In genomic region chr7:949021-949934, GRCh38 we compare ENCODE assay signal across 12 cellular contexts. TPM values are rescaled to one million over a fixed set of nuclear protein-coding genes. Genes with fewer than 3 reads are reported as not detected.
DNase-seq lines count a peak whose midpoint lies in the region; FAIRE-seq and TF ChIP-seq lines count a peak whose summit lies in the region.
"Had no signal": no experiment of that assay in that cellular context is flagged by ENCODE, and none has a peak within 500 bp of the region (broad histone marks: within the 10 kb centered on the region; RNA-seq: fewer than 3 reads in every experiment).

No MANE protein-coding gene starts in this region.

- H3K79me2 ChIP-seq in KMS-11 (ENCODE audit: insufficient read depth, low read depth): no peaks in the 10 kb centered on the region

- peaks cover 2% of the 10 kb centered on the region; the same call in 1 of the 2 replicates for H3K27me3 ChIP-seq in KMS-11 (ENCODE audit: insufficient read depth, low read depth)
- H3K27me3 ChIP-seq in colonic mucosa: no peaks in the 10 kb centered on the region

- H3K9me3 ChIP-seq in colonic mucosa: no peaks in the 10 kb centered on the region

- no peaks in the 10 kb centered on the region for H3K4me1 Mint-ChIP-seq in progenitor cell of endocrine pancreas (ENCODE audit: low read depth)

- H3K36me3 ChIP-seq in KMS-11 (ENCODE audit: insufficient read depth) (no peaks in the 10 kb centered on the region), colonic mucosa (no peaks in the 10 kb centered on the region)

- H3K9me3 Mint-ChIP-seq in progenitor cell of endocrine pancreas (ENCODE audit: low read depth): no peaks in the 10 kb centered on the region
- H3K9me3 Mint-ChIP-seq: naive B cell had no signal

- H3K27ac ChIP-seq in KMS-11: peak overlapping the region; percentile 38; the same call in 1 of the 2 replicates
- H3K27ac ChIP-seq in colonic mucosa: no peak overlapping the region

- no peak overlapping the region for H3K4me3 ChIP-seq in KMS-11 (IDR thresholded peaks at IDR 0.05; ENCODE audit: insufficient read depth, low read depth, low read length)
- H3K4me3 ChIP-seq in colonic mucosa: no peak overlapping the region

- no peak overlapping the region for H3K4me3 Mint-ChIP-seq in progenitor cell of endocrine pancreas (ENCODE audit: low read depth)
- H3K4me3 Mint-ChIP-seq: activated naive CD8-positive, alpha-beta T cell had no signal

- H4K20me1 ChIP-seq in KMS-11 (ENCODE audit: insufficient read depth): no peaks in the 10 kb centered on the region

- intact Hi-C loops in colonic mucosa (cut with DNase I): no loop called here

- H3K4me2 ChIP-seq in KMS-11: 0 out of 2 replicates have a peak overlapping the region, but pooled peaks have one; percentile 12

- H3K9ac ChIP-seq in KMS-11 (no peak overlapping the region), colonic mucosa (ENCODE audit: low read depth in 2 of 2, low read length in 2 of 2) (peak overlapping the region; percentile 19 to 43)

- H3K27me3 Mint-ChIP-seq in progenitor cell of endocrine pancreas: peaks cover 3% of the 10 kb centered on the region
- H3K27me3 Mint-ChIP-seq: activated naive CD8-positive, alpha-beta T cell had no signal

- H2AFZ ChIP-seq in KMS-11 (ENCODE audit: low read depth): peak overlapping the region; percentile 24; the same call in 1 of the 2 replicates

- DNase-seq in GM12892 (ENCODE audit: insufficient read length) (no peak), colonic mucosa (no peak), progenitor cell of endocrine pancreas (ENCODE audit: low spot score, unreplicated experiment) (no peak), NCI-H446 treated with DMSO at 0.1 percent for 48 hours (lab: John Stamatoyannopoulos, UW) (no peak), NCI-H1105 (lab: John Stamatoyannopoulos, UW) (no peak), NCI-H510A (lab: John Stamatoyannopoulos, UW) (no peak)
- DNase-seq: naive B cell, NCI-H510A treated with DMSO at 0.1 percent for 48 hours, SHP77 had no signal

- no peak for TF ChIP-seq POLR2A in GM12892 (IDR thresholded peaks at IDR 0.05; ENCODE audit: low read depth, low read length)

- TF ChIP-seq CTCF in KMS-11 (conservative IDR thresholded peaks at IDR 0.05; ENCODE audit: low read depth, low read length) (no peak), colonic mucosa (IDR thresholded peaks at IDR 0.05) (no peak), progenitor cell of endocrine pancreas (IDR thresholded peaks at IDR 0.05; ENCODE audit: unreplicated experiment) (no peak)

- H3K4me1 ChIP-seq in KMS-11 (ENCODE audit: low read depth, poor library complexity, severe bottlenecking) (peaks cover 19% of the 10 kb centered on the region), colonic mucosa (peaks cover 12% of the 10 kb centered on the region)

- peak overlapping the region; percentile 22 for H3K27ac Mint-ChIP-seq in progenitor cell of endocrine pancreas
- H3K27ac Mint-ChIP-seq: activated naive CD8-positive, alpha-beta T cell had no signal

- H3K36me3 Mint-ChIP-seq in progenitor cell of endocrine pancreas (ENCODE audit: insufficient read depth): no peaks in the 10 kb centered on the region
- H3K36me3 Mint-ChIP-seq: activated naive CD8-positive, alpha-beta T cell; naive B cell had no signal

- peak; percentile 53 for FAIRE-seq in GM12892 (lab: Jason Lieb, UNC)
- FAIRE-seq: TTC549 had no signal

RNA-seq across cellular contexts. Expression of gene ADAP1, which starts 5.2 kb away (rescaled TPM):
- 5.8 TPM for polyA plus RNA-seq in GM12892 (2012; ENCODE audit: missing spikeins)
- 100 to 1,000 TPM; 107 to 201 TPM for total RNA-seq in colonic mucosa
- 10.3 and 10.7 TPM in 2 replicates for total RNA-seq in progenitor cell of endocrine pancreas

RNA-seq across cellular contexts. Expression of gene COX19, which starts 26.1 kb away (rescaled TPM):
- polyA plus RNA-seq in GM12892 (2012; ENCODE audit: missing spikeins): 10.9 TPM
- 10 to 100 TPM; 11.6 to 16.5 TPM for total RNA-seq in colonic mucosa
- total RNA-seq in progenitor cell of endocrine pancreas: 20.3 and 20.6 TPM in 2 replicates

RNA-seq across cellular contexts. Expression of gene CYP2W1, which starts 33.7 kb away (rescaled TPM):
- polyA plus RNA-seq in GM12892 (2012; ENCODE audit: missing spikeins): not detected
- total RNA-seq in colonic mucosa (1 to 10 TPM; 2.7 to 4.5 TPM), progenitor cell of endocrine pancreas (1.2 and 1.6 TPM in 2 replicates)
